8 cellular contexts compared by ENCODE assay signal in genomic region chrX:155028749-155029360, GRCh38. TPM values are rescaled to one million over a fixed set of nuclear protein-coding genes. Genes with fewer than 3 reads are reported as not detected.
A peak's percentile ranks its signal among the peaks of the same experiment; 100 is the strongest.
DNase-seq lines count a peak whose midpoint lies in the region; ATAC-seq and TF ChIP-seq lines count a peak whose summit lies in the region.

No MANE protein-coding gene starts in this region.

- H3K4me1 Mint-ChIP-seq in CD4-positive, alpha-beta T cell (ENCODE audit: low read depth), result peaks cover 42% of the 10 kb centered on the region
- peaks cover 9% of the 10 kb centered on the region for H3K4me1 Mint-ChIP-seq in mesothelial cell of epicardium

- H3K27ac Mint-ChIP-seq in CD4-positive, alpha-beta T cell, result peak overlapping the region; percentile 98
- peak overlapping the region; percentile 98 for H3K27ac Mint-ChIP-seq in mesothelial cell of epicardium

- no peak for TF ChIP-seq CTCF in CD4-positive, alpha-beta T cell (IDR thresholded peaks at IDR 0.05)
- TF ChIP-seq CTCF in mesothelial cell of epicardium (IDR thresholded peaks at IDR 0.05; ENCODE audit: unreplicated experiment), result no peak
- TF ChIP-seq CTCF in adrenal gland (IDR thresholded peaks at IDR 0.05), result no peak

- no peaks in the 10 kb centered on the region for H3K9me3 Mint-ChIP-seq in CD4-positive, alpha-beta T cell
- no peaks in the 10 kb centered on the region for H3K9me3 Mint-ChIP-seq in mesothelial cell of epicardium

- no peaks in the 10 kb centered on the region for H3K27me3 Mint-ChIP-seq in CD4-positive, alpha-beta T cell
- H3K27me3 Mint-ChIP-seq in mesothelial cell of epicardium (ENCODE audit: low read depth), result no peaks in the 10 kb centered on the region

- POLR2A ChIA-PET in CD4-positive, alpha-beta T cell (lab: Charles Lee), result no interaction called here

- no peak for DNase-seq in CD4-positive, alpha-beta T cell
- no peak for DNase-seq in Karpas-422
- peak; percentile 50 for DNase-seq in astrocyte of the hippocampus (ENCODE audit: low read depth, low spot score)
- no peak for DNase-seq in mesothelial cell of epicardium (ENCODE audit: low spot score in 2 of 2, unreplicated experiment in 2 of 2)
- DNase-seq in NCI-H146 treated with DMSO at 0.1 percent for 48 hours (lab: John Stamatoyannopoulos, UW; ENCODE audit: unreplicated experiment), result no peak
- no peak for DNase-seq in adrenal gland

- H3K9ac ChIP-seq in Karpas-422 (ENCODE audit: low read length), result peak overlapping the region; percentile 84

- peak overlapping the region; percentile 73 for H3K4me2 ChIP-seq in Karpas-422 (ENCODE audit: low read depth, low read length, poor library complexity, severe bottlenecking)

- H4K20me1 ChIP-seq in Karpas-422 (ENCODE audit: insufficient read depth, low read depth, low read length), result no peaks in the 10 kb centered on the region

- intact Hi-C loops in CD4-positive, alpha-beta T cell (cut with DNase I, micrococcal nuclease), result no loop called here
- intact Hi-C loops in adrenal gland (cut with DNase I), result no loop called here

- H3K4me3 ChIP-seq in Karpas-422 (ENCODE audit: low read length) (peak overlapping the region; percentile 78), adrenal gland (peak overlapping the region in 1 of 4 donors; percentile 61)

- no peak overlapping the region for H3K27ac ChIP-seq in CD4-positive, alpha-beta T cell (ENCODE audit: low read depth, low read length)
- H3K27ac ChIP-seq in Karpas-422 (ENCODE audit: low read length) (no peak overlapping the region), adrenal gland (peak overlapping the region in 2 of 5 donors; percentile 96 to 98)

- no peak for TF ChIP-seq POLR2A in adrenal gland (IDR thresholded peaks at IDR 0.05)

- H3K4me1 ChIP-seq in Karpas-422 (ENCODE audit: low read length) (peaks cover 12% of the 10 kb centered on the region), adrenal gland (replicated peaks in 1 of 2) (peaks cover 0 to 14% of the 10 kb centered on the region in 2 donors)

- H3K36me3 ChIP-seq in Karpas-422 (ENCODE audit: insufficient read depth, low read length) (0 out of 2 replicates have a peak, but pooled peaks cover 6% of the 10 kb centered on the region), adrenal gland (replicated peaks in 1 of 2) (peaks cover 0 to under 1% of the 10 kb centered on the region in 2 donors)

- H3K9me2 ChIP-seq in Karpas-422 (replicated peaks; ENCODE audit: insufficient read depth, low read length), result no peaks in the 10 kb centered on the region

- H3K9me3 ChIP-seq in CD4-positive, alpha-beta T cell (ENCODE audit: control insufficient read depth, low read length), result no peaks in the 10 kb centered on the region
- H3K9me3 ChIP-seq in Karpas-422 (ENCODE audit: low read length) (no peaks in the 10 kb centered on the region; the same call in 1 of the 2 replicates), adrenal gland (replicated peaks in 1 of 3) (no peaks in the 10 kb centered on the region)

- H2AFZ ChIP-seq in Karpas-422 (ENCODE audit: low read length), result 0 out of 2 replicates have a peak overlapping the region, but pooled peaks have one; percentile 64

- ATAC-seq in CD4-positive, alpha-beta T cell (ENCODE audit: poor library complexity), result no peak
- ATAC-seq in HG03520 (IDR thresholded peaks at IDR 0.05; ENCODE audit: unreplicated experiment) (no peak), HG02885 (IDR thresholded peaks at IDR 0.05; ENCODE audit: poor library complexity, unreplicated experiment) (no peak)

- WGBS in adrenal gland, 4 donors, result 67 to 88% (median 73%) methylated on average over 2 of the region's 2 CpGs

- peaks cover 17% of the 10 kb centered on the region for H3K36me3 Mint-ChIP-seq in CD4-positive, alpha-beta T cell (ENCODE audit: low read depth)
- H3K36me3 Mint-ChIP-seq in mesothelial cell of epicardium, result peaks cover 1% of the 10 kb centered on the region

- H3K4me3 Mint-ChIP-seq in CD4-positive, alpha-beta T cell, result peak overlapping the region; percentile 95
- peak overlapping the region; percentile 24 for H3K4me3 Mint-ChIP-seq in mesothelial cell of epicardium

- peaks cover 51% of the 10 kb centered on the region for H3K79me2 ChIP-seq in Karpas-422 (ENCODE audit: low read length)

- CTCF ChIA-PET in CD4-positive, alpha-beta T cell (lab: Charles Lee), result no interaction called here

- H3K27me3 ChIP-seq in CD4-positive, alpha-beta T cell (ENCODE audit: control insufficient read depth, insufficient read depth, low read length), result no peaks in the 10 kb centered on the region
- H3K27me3 ChIP-seq in Karpas-422 (ENCODE audit: low read length) (no peaks in the 10 kb centered on the region), adrenal gland (no peaks in the 10 kb centered on the region)

RNA-seq across cellular contexts. Expression of gene FUNDC2, which starts 2.2 kb away (rescaled TPM):
- 10 to 100 TPM; 37.2 to 37.4 TPM for total RNA-seq in CD4-positive, alpha-beta T cell
- total RNA-seq in Karpas-422 (2014; rRNA removed; shearing (Covaris generic); ENCODE audit: low replicate concordance), result 38.9 and 55.2 TPM in 2 replicates
- total RNA-seq in mesothelial cell of epicardium (57.9 to 64.1 TPM (median 61.2 TPM) in 3 replicates), adrenal gland (100 to 1,000 TPM in 5 of 8 donors, 10 to 100 TPM in 3; 72.0 to 188 (median 113) TPM)
- 100 to 1,000 TPM in 1 of 3 donors, 10 to 100 TPM in 2; 71.5 to 210 (median 84.0) TPM for polyA plus RNA-seq in adrenal gland

RNA-seq across cellular contexts. Expression of gene F8, which starts 6.3 kb away (rescaled TPM):
- total RNA-seq in CD4-positive, alpha-beta T cell, result under 1 TPM; 0.66 to 0.67 TPM
- 3.0 and 4.1 TPM in 2 replicates for total RNA-seq in Karpas-422 (2014; rRNA removed; shearing (Covaris generic); ENCODE audit: low replicate concordance)
- total RNA-seq in mesothelial cell of epicardium (2.2 to 3.9 TPM (median 2.8 TPM) in 3 replicates), adrenal gland (10 to 100 TPM; 31.3 to 78.1 (median 41.4) TPM)
- 10 to 100 TPM; 13.4 to 24.8 (median 15.7) TPM for polyA plus RNA-seq in adrenal gland

RNA-seq across cellular contexts. Expression of gene CMC4, which starts 42.1 kb away (rescaled TPM):
- total RNA-seq in CD4-positive, alpha-beta T cell, result 1 to 10 TPM; 5.6 to 6.5 TPM
- 15.8 and 36.1 TPM in 2 replicates for total RNA-seq in Karpas-422 (2014; rRNA removed; shearing (Covaris generic); ENCODE audit: low replicate concordance)
- total RNA-seq in mesothelial cell of epicardium (5.5 to 6.6 TPM (median 6.2 TPM) in 3 replicates), adrenal gland (10 to 100 TPM in 4 of 8 donors, 1 to 10 TPM in 4; 5.9 to 32.5 (median 14.3) TPM)
- 10 to 100 TPM in 2 of 3 donors, 1 to 10 TPM in 1; 5.0 to 20.3 (median 17.5) TPM for polyA plus RNA-seq in adrenal gland

RNA-seq across cellular contexts. Expression of gene MTCP1, which starts 42.1 kb away (rescaled TPM):
- 10 to 100 TPM; 17.0 to 18.9 TPM for total RNA-seq in CD4-positive, alpha-beta T cell
- 21.9 and 95.2 TPM in 2 replicates for total RNA-seq in Karpas-422 (2014; rRNA removed; shearing (Covaris generic); ENCODE audit: low replicate concordance)
- total RNA-seq in mesothelial cell of epicardium, result 10.4 to 13.0 TPM (median 13.0 TPM) in 3 replicates
- 10 to 100 TPM in 4 of 8 donors, 1 to 10 TPM in 3, not detected in 1; 1.2 to 26.2 (median 15.4) TPM for total RNA-seq in adrenal gland
- 100 to 1,000 TPM in 2 of 3 donors, 10 to 100 TPM in 1; 16.5 to 218 (median 119) TPM for polyA plus RNA-seq in adrenal gland

RNA-seq across cellular contexts. Expression of gene BRCC3, which starts 42.5 kb away (rescaled TPM):
- 10 to 100 TPM; 12.6 to 12.8 TPM for total RNA-seq in CD4-positive, alpha-beta T cell
- 13.2 and 15.9 TPM in 2 replicates for total RNA-seq in Karpas-422 (2014; rRNA removed; shearing (Covaris generic); ENCODE audit: low replicate concordance)
- total RNA-seq in mesothelial cell of epicardium, result 18.9 to 19.2 TPM (median 19.0 TPM) in 3 replicates
- total RNA-seq in adrenal gland, result 10 to 100 TPM; 10.6 to 26.7 (median 21.2) TPM
- polyA plus RNA-seq in adrenal gland, result 10 to 100 TPM in 1 of 3 donors, 1 to 10 TPM in 2; 7.8 to 43.0 (median 9.7) TPM
